In genomic region chr18:79502785-79503184, GRCh38 we compare ENCODE assay signal across 16 cellular contexts.
A peak's percentile ranks its signal among the peaks of the same experiment; 100 is the strongest.
DNase-seq lines count a peak whose midpoint lies in the region; TF ChIP-seq lines count a peak whose summit lies in the region.
"Had no signal": no experiment of that assay in that cellular context is flagged by ENCODE, and none has a peak within 500 bp of the region (broad histone marks: within the 10 kb centered on the region; RNA-seq: fewer than 3 reads in every experiment).

No MANE protein-coding gene starts in this region.

- H3K27ac Mint-ChIP-seq in activated naive CD8-positive, alpha-beta T cell: peak overlapping the region; percentile 22
- H3K27ac Mint-ChIP-seq: activated T-helper 2 cell treated with anti-CD3 and anti-CD28 coated beads, Interferon-gamma antibody, Interleukin-2, Interleukin-4, amounts not matched to agents 10 μg/mL and 5 μg/mL and 100 μg/mL, durations not matched to agents 14 hours and 24 hours and 36 hours had no signal

- peaks cover 20% of the 10 kb centered on the region for H3K4me1 ChIP-seq in GM23248 (ENCODE audit: insufficient read depth)
- H3K4me1 ChIP-seq: Caco-2 had no signal

- H3K9ac ChIP-seq in GM23248: no peak overlapping the region

- peaks cover 5% of the 10 kb centered on the region for H3K9me3 ChIP-seq in GM23248 (ENCODE audit: low read depth)
- H3K9me3 ChIP-seq: Caco-2 had no signal

- H3K27me3 ChIP-seq in GM23248 (replicated peaks; ENCODE audit: insufficient read depth): no peaks in the 10 kb centered on the region
- H3K27me3 ChIP-seq: suprapubic skin had no signal

- peaks cover 6% of the 10 kb centered on the region; the same call in 1 of the 2 replicates for H3K36me3 ChIP-seq in GM23248 (ENCODE audit: low read depth)
- H3K36me3 ChIP-seq: suprapubic skin had no signal

- H3K4me3 ChIP-seq in AG10803 (ENCODE audit: low read length) (no peak overlapping the region), GM23248 (no peak overlapping the region)
- H3K4me3 ChIP-seq: suprapubic skin had no signal

- H2AFZ ChIP-seq in GM23248: no peak overlapping the region

- 86 to 94% methylated on average over 4 of the region's 4 CpGs for WGBS in GM23248 (ENCODE audit: low coverage in 1 of 2, low lambda C conversion rate in 2 of 2, missing lambda C conversion rate in 2 of 2), 2 experiments

- H3K27ac ChIP-seq in GM23248: no peak overlapping the region
- H3K27ac ChIP-seq: epithelial cell of prostate, suprapubic skin had no signal

- DNase-seq in AG10803 (ENCODE audit: low read depth): peak; percentile 31
- peak; percentile 58 for DNase-seq in GM23248
- peak; percentile 65 for DNase-seq in iris pigment epithelial cell (ENCODE audit: low read depth)
- DNase-seq in NCI-H187 treated with DMSO at 0.1 percent for 48 hours (lab: John Stamatoyannopoulos, UW): no peak
- no peak for DNase-seq in NCI-H2107 (lab: John Stamatoyannopoulos, UW)
- no peak for DNase-seq in cortex of kidney (lab: John Stamatoyannopoulos, UW)
- DNase-seq in activated gamma-delta T cell (lab: John Stamatoyannopoulos, UW): no peak
- DNase-seq: activated CD4-positive, alpha-beta T cell treated with anti-CD3 and anti-CD28 coated beads, Interleukin-2, amount 50 U/mL, for 1 hour; Caco-2; NCI-H2081 treated with DMSO at 0.1 percent for 48 hours; NCI-H510A treated with DMSO at 0.1 percent for 48 hours; stimulated activated CD4-positive, alpha-beta T cell treated with anti-CD3 and anti-CD28 coated beads, Interleukin-2, amount 100 ng/mL, for 48 hours had no signal

- H3F3A ChIP-seq in GM23248 (ENCODE audit: insufficient read depth): peaks cover 10% of the 10 kb centered on the region

- no peaks in the 10 kb centered on the region for H3K79me2 ChIP-seq in GM23248 (ENCODE audit: insufficient read depth)

- H3K4me3 Mint-ChIP-seq in activated naive CD8-positive, alpha-beta T cell: no peak overlapping the region

- in situ Hi-C loops in GM23248 (cut with MboI): no loop called here

- no peak for TF ChIP-seq CTCF in AG10803 (conservative IDR thresholded peaks at IDR 0.05; ENCODE audit: low read length)

- peaks cover 23% of the 10 kb centered on the region for H3K9me3 Mint-ChIP-seq in activated naive CD8-positive, alpha-beta T cell (ENCODE audit: low read depth)

- H3K4me2 ChIP-seq in GM23248 (ENCODE audit: unreplicated experiment): no peak overlapping the region

- H3K36me3 Mint-ChIP-seq in activated naive CD8-positive, alpha-beta T cell: peaks cover 28% of the 10 kb centered on the region

- H3K9me2 ChIP-seq in GM23248 (ENCODE audit: insufficient read depth): no peaks in the 10 kb centered on the region

- H4K20me1 ChIP-seq in GM23248 (ENCODE audit: insufficient read depth): no peaks in the 10 kb centered on the region

- peaks cover 48% of the 10 kb centered on the region for H3K4me1 Mint-ChIP-seq in activated naive CD8-positive, alpha-beta T cell (ENCODE audit: low read depth)

- H3K27me3 Mint-ChIP-seq in activated naive CD8-positive, alpha-beta T cell: no peaks in the 10 kb centered on the region

Comparison
In these comparisons a context has a peak if more than half of its experiments do, and no peak if none do; other contexts are left out.
1. DNase-seq: peak in AG10803 (single experiment), GM23248 (single experiment) and iris pigment epithelial cell (single experiment); none in NCI-H187 treated with DMSO at 0.1 percent for 48 hours (single experiment), NCI-H2107 (single experiment), cortex of kidney (single experiment) and activated gamma-delta T cell (single experiment).